ENCODE assay signal across 9 cellular contexts in the genomic region with DNA sequence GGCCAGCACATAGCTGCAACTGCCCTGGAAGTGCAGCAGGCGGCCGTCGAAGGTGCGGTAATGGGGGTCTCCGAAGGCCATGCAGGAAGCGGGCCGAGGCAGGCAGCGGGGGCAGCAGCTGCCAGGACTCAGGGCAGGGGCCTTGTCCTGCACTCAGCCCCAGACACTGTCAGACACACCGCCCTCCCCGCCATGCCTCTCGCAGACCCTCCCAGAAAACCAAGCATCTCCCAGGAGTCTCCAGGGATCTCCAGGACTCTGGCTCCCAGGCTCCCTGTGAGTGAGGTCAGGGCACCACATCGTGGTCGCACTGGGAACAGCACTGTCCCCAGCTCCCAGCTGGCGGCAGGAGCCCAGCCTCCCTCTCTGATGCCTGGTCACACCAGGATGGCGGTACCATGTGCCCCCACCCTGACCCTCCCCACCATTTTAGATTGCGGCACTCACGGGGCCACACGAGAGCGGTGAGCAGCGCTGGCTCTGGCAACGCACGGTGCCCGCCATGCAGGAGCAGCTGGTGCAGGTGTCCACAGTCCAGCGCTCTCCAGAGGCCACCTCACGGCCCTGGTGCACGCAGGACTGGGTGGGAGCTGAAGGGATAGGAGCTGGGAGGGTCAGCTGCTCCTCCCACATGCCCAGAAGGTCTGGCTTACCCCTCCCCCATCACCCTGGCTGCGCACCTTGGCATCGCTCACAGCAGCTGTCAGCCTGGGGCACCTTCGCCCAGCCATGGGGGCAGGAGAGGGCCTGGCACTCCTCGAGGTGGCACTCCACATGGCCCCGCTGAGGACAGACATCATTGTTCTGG. TPM values are rescaled to one million over a fixed set of nuclear protein-coding genes. Genes with fewer than 3 reads are reported as not detected.
A peak's percentile ranks its signal among the peaks of the same experiment; 100 is the strongest.
DNase-seq lines count a peak whose midpoint lies in the region; ATAC-seq and TF ChIP-seq lines count a peak whose summit lies in the region.
"Had no signal": no experiment of that assay in that cellular context is flagged by ENCODE, and none has a peak within 500 bp of the region (broad histone marks: within the 10 kb centered on the region; RNA-seq: fewer than 3 reads in every experiment).

No MANE protein-coding gene starts in this region.

- H3K4me1 Mint-ChIP-seq in glutamatergic neuron (ENCODE audit: low read depth, unreplicated experiment): peaks cover 9% of the 10 kb centered on the region

- no peaks in the 10 kb centered on the region for H3K36me3 Mint-ChIP-seq in glutamatergic neuron (ENCODE audit: unreplicated experiment)
- H3K36me3 Mint-ChIP-seq: naive B cell had no signal

- ATAC-seq in GM18505 (IDR thresholded peaks at IDR 0.05; ENCODE audit: unreplicated experiment): no peak

- H3K9me3 Mint-ChIP-seq in glutamatergic neuron (ENCODE audit: unreplicated experiment): peaks cover 9% of the 10 kb centered on the region
- H3K9me3 Mint-ChIP-seq: naive B cell had no signal

- H3K27me3 Mint-ChIP-seq in glutamatergic neuron (ENCODE audit: unreplicated experiment): peaks cover 9% of the 10 kb centered on the region

- H3K27ac Mint-ChIP-seq in glutamatergic neuron (ENCODE audit: unreplicated experiment): peak overlapping the region; percentile 43
- H3K27ac Mint-ChIP-seq: naive B cell had no signal

- H3K4me3 Mint-ChIP-seq in glutamatergic neuron (ENCODE audit: unreplicated experiment): no peak overlapping the region
- H3K4me3 Mint-ChIP-seq: naive B cell had no signal

- TF ChIP-seq CTCF in glutamatergic neuron (IDR thresholded peaks at IDR 0.05; ENCODE audit: partially characterized antibody, unreplicated experiment): peak; percentile 66

- no peak for TF ChIP-seq POLR2A in GM18505 (IDR thresholded peaks at IDR 0.05; ENCODE audit: borderline replicate concordance, extremely low read depth, insufficient read depth, insufficient read length)

- DNase-seq in EL: peak; percentile 65
- DNase-seq in NCI-H1092 treated with DMSO at 0.1 percent for 48 hours (lab: John Stamatoyannopoulos, UW): peak; percentile 62
- peak; percentile 25 for DNase-seq in UCSD-AML1 (lab: John Stamatoyannopoulos, UW; ENCODE audit: unreplicated experiment)
- peak; percentile 85 for DNase-seq in glutamatergic neuron
- DNase-seq in putamen (ENCODE audit: low spot score): peak; percentile 60
- DNase-seq in GF-D8 (lab: John Stamatoyannopoulos, UW): no peak
- no peak for DNase-seq in NOMO-1 (lab: John Stamatoyannopoulos, UW; ENCODE audit: unreplicated experiment in 2 of 2)
- DNase-seq: naive B cell had no signal

RNA-seq across cellular contexts. Expression of gene ATP6V1F, which starts 17.5 kb away (rescaled TPM):
- total RNA-seq in glutamatergic neuron (ENCODE audit: unreplicated experiment): 133 TPM

RNA-seq across cellular contexts. Expression of gene KCP, which starts 30.4 kb away (rescaled TPM):
- total RNA-seq in glutamatergic neuron (ENCODE audit: unreplicated experiment): 2.2 TPM

RNA-seq across cellular contexts. Expression of gene FLNC, which starts 49.9 kb away (rescaled TPM):
- 241 TPM for total RNA-seq in glutamatergic neuron (ENCODE audit: unreplicated experiment)

RNA-seq across cellular contexts. Expression of gene IRF5, which starts 57.6 kb away (rescaled TPM):
- not detected for total RNA-seq in glutamatergic neuron (ENCODE audit: unreplicated experiment)

Comparison
In these comparisons a context has a peak if more than half of its experiments do, and no peak if none do; other contexts are left out.
1. DNase-seq: peak in EL (single experiment), NCI-H1092 treated with DMSO at 0.1 percent for 48 hours (single experiment), UCSD-AML1 (single experiment), glutamatergic neuron (single experiment) and putamen (single experiment); none in GF-D8 (single experiment) and NOMO-1 (0 of 2).